8 cellular contexts compared by ENCODE assay signal in the genomic region with DNA sequence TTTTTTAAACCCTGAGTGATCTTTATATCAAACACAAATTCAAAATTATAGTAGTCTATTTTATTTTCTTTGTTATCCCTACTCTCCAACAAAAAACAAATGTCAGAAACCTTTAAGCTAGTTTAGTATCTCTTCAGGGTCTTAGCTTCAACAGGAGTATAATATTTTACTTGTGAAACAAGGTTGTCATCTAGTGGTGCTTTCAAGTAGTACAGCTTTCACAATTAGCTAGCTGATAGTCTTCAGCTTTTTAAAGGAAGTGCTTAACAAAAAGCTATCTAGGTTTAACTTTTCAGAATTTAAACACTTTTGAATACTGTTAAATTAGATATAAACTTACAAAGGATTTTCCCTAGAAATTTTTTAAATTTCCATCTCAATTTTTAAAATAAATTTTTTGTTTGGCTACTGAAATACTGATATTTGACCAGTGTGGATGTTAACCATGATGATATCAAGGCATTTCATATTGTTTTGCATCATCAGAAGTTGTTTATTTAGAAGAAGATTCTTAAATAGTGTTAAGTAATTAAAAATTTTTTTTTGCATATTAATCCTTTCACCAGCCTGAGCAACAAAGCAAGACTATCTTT. TPM values are rescaled to one million over a fixed set of nuclear protein-coding genes. Genes with fewer than 3 reads are reported as not detected.
A peak's percentile ranks its signal among the peaks of the same experiment; 100 is the strongest.
DNase-seq lines count a peak whose midpoint lies in the region; ATAC-seq and TF ChIP-seq lines count a peak whose summit lies in the region.

No MANE protein-coding gene starts in this region.

- in situ Hi-C loops in G401 (cut with HindIII; ENCODE audit: low sequenced_read_pairs): no loop called here

- ATAC-seq in GM19467 (IDR thresholded peaks at IDR 0.05; ENCODE audit: unreplicated experiment): peak; percentile 61
- ATAC-seq in HG03460 (IDR thresholded peaks at IDR 0.05; ENCODE audit: unreplicated experiment): peak; percentile 72
- peak; percentile 76 for ATAC-seq in thoracic aorta (ENCODE audit: insufficient number of reproducible peaks, low FRiP score, low read depth)

- H3K27ac ChIP-seq in breast epithelium: no peak overlapping the region
- H3K27ac ChIP-seq in thoracic aorta: no peak overlapping the region

- DNase-seq in G401 (ENCODE audit: low spot score) (peak; percentile 72), NCI-H748 treated with DMSO at 0.1 percent for 48 hours (lab: John Stamatoyannopoulos, UW) (peak; percentile 80), breast epithelium (ENCODE audit: low spot score in 2 of 2) (no peak), kidney glomerular epithelial cell (lab: John Stamatoyannopoulos, UW) (peak; percentile 57), thoracic aorta (ENCODE audit: low spot score) (no peak)
- DNase-seq in stimulated activated CD4-positive, alpha-beta T cell treated with anti-CD3 and anti-CD28 coated beads, Interleukin-15, amount 100 ng/mL, for 24 hours: no peak

- no peaks in the 10 kb centered on the region for H3K27me3 ChIP-seq in breast epithelium
- H3K27me3 ChIP-seq in thoracic aorta (replicated peaks; ENCODE audit: insufficient read depth): no peaks in the 10 kb centered on the region

- no peak for TF ChIP-seq POLR2A in breast epithelium (IDR thresholded peaks at IDR 0.05)

- TF ChIP-seq CTCF in breast epithelium (IDR thresholded peaks at IDR 0.05) (peak; percentile 83 to 95 (median 88)), thoracic aorta (IDR thresholded peaks at IDR 0.05) (peak; percentile 92)

- intact Hi-C loops in breast epithelium (cut with DNase I; ENCODE audit: low total_unique reads): no loop called here

- no peaks in the 10 kb centered on the region for H3K36me3 ChIP-seq in breast epithelium
- no peaks in the 10 kb centered on the region for H3K36me3 ChIP-seq in thoracic aorta

- H3K4me3 ChIP-seq in breast epithelium (no peak overlapping the region), thoracic aorta (no peak overlapping the region)

- H3K9me3 ChIP-seq in breast epithelium (no peaks in the 10 kb centered on the region), thoracic aorta (no peaks in the 10 kb centered on the region)

- no peaks in the 10 kb centered on the region for H3K4me1 ChIP-seq in breast epithelium
- H3K4me1 ChIP-seq in thoracic aorta (ENCODE audit: control insufficient read depth in 1 of 2, low read depth in 2 of 2): peaks cover 0 to 15% of the 10 kb centered on the region in 2 donors

RNA-seq across cellular contexts. Expression of gene TDRD3, which starts 34.2 kb away (rescaled TPM):
- 3.5 and 8.5 TPM in 2 replicates for total RNA-seq in G401 (2014; rRNA removed; shearing (Covaris generic))
- total RNA-seq in breast epithelium (10 to 100 TPM; 30.6 to 52.1 (median 32.1) TPM), thoracic aorta (10 to 100 TPM; 18.8 to 39.2 TPM)

Comparison
In these comparisons a context has a peak if more than half of its experiments do, and no peak if none do; other contexts are left out.
1. DNase-seq: peak in G401 (single experiment), NCI-H748 treated with DMSO at 0.1 percent for 48 hours (single experiment) and kidney glomerular epithelial cell (single experiment); none in breast epithelium (0 of 2), thoracic aorta (single experiment) and stimulated activated CD4-positive, alpha-beta T cell treated with anti-CD3 and anti-CD28 coated beads, Interleukin-15, amount 100 ng/mL, for 24 hours (single experiment).
2. Peak in every context shown above with its lines, with median percentiles within 50 percentile points of each other: ATAC-seq.